8 cellular contexts compared by ENCODE assay signal in genomic region chr17:38352245-38353083, GRCh38. TPM values are rescaled to one million over a fixed set of nuclear protein-coding genes. Genes with fewer than 3 reads are reported as not detected.
A peak's percentile ranks its signal among the peaks of the same experiment; 100 is the strongest.
DNase-seq lines count a peak whose midpoint lies in the region; ATAC-seq and TF ChIP-seq lines count a peak whose summit lies in the region.

No MANE protein-coding gene starts in this region.

- no TSS peak for BruUV-seq in mammary epithelial cell (replicated peaks; lab: Mats Ljungman, UMichigan)

- no peaks in the 10 kb centered on the region for H3K9me3 ChIP-seq in HAP-1
- no peaks in the 10 kb centered on the region for H3K9me3 ChIP-seq in SJCRH30 (replicated peaks)
- no peaks in the 10 kb centered on the region for H3K9me3 ChIP-seq in mammary epithelial cell (replicated peaks; ENCODE audit: insufficient read depth, low read length)

- WGBS in mammary epithelial cell (ENCODE audit: low coverage, missing lambda C conversion rate): under 1% methylated on average over 15 of the region's 72 CpGs

- dilution Hi-C loops in mammary epithelial cell (cut with HindIII; ENCODE audit: low sequenced_read_pairs): loop anchor here (5.0 kb wide), 1 partner anchor 85 kb away; no protein-coding TSS in a partner anchor

- H3K27me3 ChIP-seq in HAP-1 (ENCODE audit: low read depth): no peaks in the 10 kb centered on the region
- no peaks in the 10 kb centered on the region for H3K27me3 ChIP-seq in SJCRH30
- H3K27me3 ChIP-seq in mammary epithelial cell (ENCODE audit: insufficient read depth, low read length): no peaks in the 10 kb centered on the region
- no peaks in the 10 kb centered on the region for H3K27me3 ChIP-seq in kidney epithelial cell (ENCODE audit: control insufficient read depth, insufficient read depth, low read length)

- H3K4me3 ChIP-seq in HAP-1 (peak overlapping the region; percentile 65), SJCRH30 (peak overlapping the region; percentile 93), mammary epithelial cell (replicated peaks in 1 of 3; ENCODE audit: insufficient read depth in 1 of 3, low read depth in 2 of 3, low read length in 3 of 3) (peak overlapping the region; percentile 72 to 78 (median 73)), kidney epithelial cell (ENCODE audit: low read depth, low read length) (peak overlapping the region; percentile 51)

- peaks cover 51% of the 10 kb centered on the region for H3K79me2 ChIP-seq in mammary epithelial cell (ENCODE audit: insufficient read depth, low read length)

- H3K36me3 ChIP-seq in HAP-1 (replicated peaks) (no peaks in the 10 kb centered on the region; the same call in 1 of the 2 replicates), SJCRH30 (no peaks in the 10 kb centered on the region), mammary epithelial cell (ENCODE audit: insufficient read depth, low read length) (no peaks in the 10 kb centered on the region), kidney epithelial cell (ENCODE audit: control insufficient read depth, insufficient read depth, low read length) (no peaks in the 10 kb centered on the region)

- in situ Hi-C loops in HAP-1 (cut with MboI; ENCODE audit: low sequenced_read_pairs): no loop called here
- in situ Hi-C loops in mammary epithelial cell (cut with MboI; ENCODE audit: low sequenced_read_pairs in 2 of 2): no loop called here

- peaks cover 38% of the 10 kb centered on the region for H3K4me1 ChIP-seq in HAP-1
- peaks cover 11% of the 10 kb centered on the region; the same call in 1 of the 2 replicates for H3K4me1 ChIP-seq in SJCRH30
- H3K4me1 ChIP-seq in mammary epithelial cell (ENCODE audit: insufficient read depth, low read length): peaks cover 14% of the 10 kb centered on the region

- CTCF ChIA-PET in mammary epithelial cell (lab: Charles Lee; ENCODE audit: low non-redundant PET): interaction anchor here (0.7 kb wide), 1 partner anchor 29 kb away, joined by 3 read pairs; no protein-coding TSS in a partner anchor

- no peak for ATAC-seq in HG02763 (IDR thresholded peaks at IDR 0.05; ENCODE audit: unreplicated experiment)

- H3K4me2 ChIP-seq in mammary epithelial cell (ENCODE audit: insufficient read depth, low read depth, low read length): peak overlapping the region; percentile 92

- H2AFZ ChIP-seq in mammary epithelial cell (ENCODE audit: low read depth, low read length): peak overlapping the region; percentile 93

- peak overlapping the region; percentile 29 for H3K9ac ChIP-seq in mammary epithelial cell (ENCODE audit: insufficient read depth, low read length)

- intact Hi-C loops in mammary epithelial cell (cut with micrococcal nuclease): loop anchor here (10.0 kb wide), 2 partner anchors 132 to 202 kb away; no protein-coding TSS in a partner anchor

- TF ChIP-seq CTCF in mammary epithelial cell (conservative IDR thresholded peaks at IDR 0.05 in 1 of 2, IDR thresholded peaks at IDR 0.05 in 1 of 2; ENCODE audit: extremely low read depth in 1 of 2, insufficient read depth in 1 of 2, low read depth in 1 of 2, low read length in 2 of 2) (no peak), kidney epithelial cell (IDR thresholded peaks at IDR 0.05; ENCODE audit: insufficient read depth, low read length, poor library complexity, severe bottlenecking) (no peak)

- DNase-seq in EL: peak; percentile 35
- peak in 1 of 2 experiments; percentile 46 for DNase-seq in HAP-1 (ENCODE audit: low spot score in 2 of 2)
- DNase-seq in SJCRH30: peak; percentile 28 to 37
- peak; percentile 31 for DNase-seq in mammary epithelial cell
- DNase-seq in kidney epithelial cell (ENCODE audit: low read depth): no peak
- peak; percentile 34 for DNase-seq in stimulated activated CD4-positive, alpha-beta T cell treated with anti-CD3 and anti-CD28 coated beads, Interleukin-15, amount 100 ng/mL, for 24 hours
- no peak for DNase-seq in NK-92 treated with Interleukin-12 subunit alpha and Interleukin-12 subunit beta, amount 100 ng/mL, for 24 hours (lab: John Stamatoyannopoulos, UW)

- H3K27ac ChIP-seq in SJCRH30 (peak overlapping the region; percentile 40; the same call in 1 of the 2 replicates), mammary epithelial cell (ENCODE audit: insufficient read depth, low read depth, low read length) (no peak overlapping the region)

- H4K20me1 ChIP-seq in mammary epithelial cell (ENCODE audit: insufficient read depth, low read length): no peaks in the 10 kb centered on the region

RNA-seq across cellular contexts. Expression of gene SOCS7, which starts 0.8 kb away (rescaled TPM):
- 18.7 and 21.0 TPM in 2 replicates for total RNA-seq in SJCRH30 (2014; rRNA removed; shearing (Covaris generic))
- total RNA-seq in mammary epithelial cell (10 to 100 TPM; 16.2 to 23.2 TPM), kidney epithelial cell (24.3 and 38.1 TPM in 2 replicates)
- polyA plus RNA-seq in mammary epithelial cell: 9.6 TPM
- 53.3 TPM for polyA minus RNA-seq in mammary epithelial cell

RNA-seq across cellular contexts. Expression of gene GPR179, which starts 8.7 kb away (rescaled TPM):
- not detected in 2 replicates for total RNA-seq in SJCRH30 (2014; rRNA removed; shearing (Covaris generic))
- total RNA-seq in mammary epithelial cell (not detected), kidney epithelial cell (0.04 and 0.07 TPM in 2 replicates)
- polyA plus RNA-seq in mammary epithelial cell: under 0.01 TPM
- polyA minus RNA-seq in mammary epithelial cell: not detected

RNA-seq across cellular contexts. Expression of gene MRPL45, which starts 55.5 kb away (rescaled TPM):
- total RNA-seq in SJCRH30 (2014; rRNA removed; shearing (Covaris generic)): 41.9 and 42.3 TPM in 2 replicates
- total RNA-seq in mammary epithelial cell (10 to 100 TPM; 30.7 to 34.1 TPM), kidney epithelial cell (48.3 and 50.0 TPM in 2 replicates)
- polyA plus RNA-seq in mammary epithelial cell: 47.0 TPM
- polyA minus RNA-seq in mammary epithelial cell: 29.5 TPM

Comparison
In these comparisons a context has a peak if more than half of its experiments do, and no peak if none do; other contexts are left out.
1. DNase-seq: peak in EL (single experiment), SJCRH30 (2 of 2), mammary epithelial cell (single experiment) and stimulated activated CD4-positive, alpha-beta T cell treated with anti-CD3 and anti-CD28 coated beads, Interleukin-15, amount 100 ng/mL, for 24 hours (single experiment); none in kidney epithelial cell (single experiment) and NK-92 treated with Interleukin-12 subunit alpha and Interleukin-12 subunit beta, amount 100 ng/mL, for 24 hours (single experiment).
2. Peak in every context shown above with its lines, with median percentiles within 50 percentile points of each other: H3K4me3 ChIP-seq.